ENCODE assay signal across 23 cellular contexts in genomic region chr4:57270350-57270749, GRCh38.
DNase-seq lines count a peak whose midpoint lies in the region; ATAC-seq and TF ChIP-seq lines count a peak whose summit lies in the region.
"Had no signal": no experiment of that assay in that cellular context is flagged by ENCODE, and none has a peak within 500 bp of the region (broad histone marks: within the 10 kb centered on the region; RNA-seq: fewer than 3 reads in every experiment).

No MANE protein-coding gene starts in this region.

- no peaks in the 10 kb centered on the region for H3K27me3 Mint-ChIP-seq in nephron progenitor cell (ENCODE audit: low read depth, poor library complexity)
- H3K27me3 Mint-ChIP-seq: activated B cell treated with CpG ODN at 0.5 μM for 24 hours, B cell, brain had no signal

- H3K36me3 ChIP-seq in adrenal gland (replicated peaks in 1 of 2) (no peaks in the 10 kb centered on the region), heart left ventricle (no peaks in the 10 kb centered on the region)
- H3K36me3 ChIP-seq: esophagus squamous epithelium, HAP-1, sigmoid colon had no signal

- peaks cover 24% of the 10 kb centered on the region for H3K4me1 Mint-ChIP-seq in nephron progenitor cell
- H3K4me1 Mint-ChIP-seq: activated B cell treated with CpG ODN at 0.5 μM for 24 hours; activated naive CD8-positive, alpha-beta T cell treated with anti-CD3 and anti-CD28 coated beads for 36 hours; B cell had no signal

- H3K27me3 ChIP-seq in adrenal gland (no peaks in the 10 kb centered on the region), heart left ventricle (peaks cover 0 to 3% (median 0%) of the 10 kb centered on the region in 9 donors)
- H3K27me3 ChIP-seq: dorsolateral prefrontal cortex, esophagus squamous epithelium, sigmoid colon had no signal

- H3K36me3 Mint-ChIP-seq in nephron progenitor cell (ENCODE audit: low read depth) = no peaks in the 10 kb centered on the region
- H3K36me3 Mint-ChIP-seq: activated naive CD8-positive, alpha-beta T cell treated with anti-CD3 and anti-CD28 coated beads for 36 hours; brain had no signal

- peak; percentile 96 to 99 (median 97) for ATAC-seq in heart left ventricle
- ATAC-seq in HG02623 (IDR thresholded peaks at IDR 0.05; ENCODE audit: unreplicated experiment) = no peak

- no peaks in the 10 kb centered on the region for H3K9me3 Mint-ChIP-seq in nephron progenitor cell
- H3K9me3 Mint-ChIP-seq: activated naive CD8-positive, alpha-beta T cell treated with anti-CD3 and anti-CD28 coated beads for 36 hours had no signal

- TF ChIP-seq CTCF in adrenal gland (IDR thresholded peaks at IDR 0.05) = no peak
- no peak for TF ChIP-seq CTCF in heart left ventricle (IDR thresholded peaks at IDR 0.05)
- no peak for TF ChIP-seq CTCF in nephron progenitor cell (IDR thresholded peaks at IDR 0.05)

- H3K4me3 Mint-ChIP-seq in nephron progenitor cell = no peak overlapping the region
- H3K4me3 Mint-ChIP-seq: activated B cell treated with CpG ODN at 0.5 μM for 24 hours; activated naive CD8-positive, alpha-beta T cell treated with anti-CD3 and anti-CD28 coated beads for 36 hours; B cell; brain had no signal

- H3K4me1 ChIP-seq in adrenal gland (replicated peaks in 1 of 2) (no peaks in the 10 kb centered on the region), heart left ventricle (peaks cover 0 to 21% (median 6%) of the 10 kb centered on the region in 12 donors)
- H3K4me1 ChIP-seq: Caco-2, esophagus squamous epithelium, HAP-1 had no signal

- in situ Hi-C loops in G401 (cut with HindIII; ENCODE audit: low sequenced_read_pairs) = no loop called here

- TF ChIP-seq POLR2A in adrenal gland (IDR thresholded peaks at IDR 0.05) (no peak), heart left ventricle (IDR thresholded peaks at IDR 0.05) (no peak)

- DNase-seq in adrenal gland (peak in 5 of 7 donors; percentile 15 to 60 (median 26)), heart left ventricle (peak; percentile 67 to 88 (median 71)), nephron progenitor cell (no peak), G401 (ENCODE audit: low spot score) (no peak)
- DNase-seq in activated CD4-positive, CD25-positive, alpha-beta regulatory T cell (lab: John Stamatoyannopoulos, UW) = no peak
- no peak for DNase-seq in activated naive CD4-positive, alpha-beta T cell treated with anti-CD3 and anti-CD28 coated beads, Interleukin-2, amount 50 U/mL, for 16 hours
- DNase-seq: activated B cell treated with CpG ODN at 0.5 μM for 24 hours; activated naive CD8-positive, alpha-beta T cell treated with anti-CD3 and anti-CD28 coated beads for 36 hours; dorsolateral prefrontal cortex; EL; esophagus squamous epithelium; KBM-7; MV-4-11; NCI-H1930; NCI-H446; sigmoid colon; stimulated activated CD4-positive, alpha-beta T cell treated with anti-CD3 and anti-CD28 coated beads, Interleukin-1b, Interleukin-23, amount 100 ng/mL, for 48 hours; T-helper 1 cell had no signal

- WGBS in adrenal gland, 4 donors = 20 to 48% (median 33%) methylated on average over 6 to 7 of the region's 7 CpGs
- 5 to 15% (median 13%) methylated on average over 7 of the region's 7 CpGs for WGBS in heart left ventricle, 4 donors

- intact Hi-C loops in adrenal gland (cut with DNase I) = no loop called here
- intact Hi-C loops in heart left ventricle (cut with DNase I) = loop anchor here in 2 of 10 donors (1.0 to 10.0 kb wide), 2 partner anchors 59 to 106 kb away; no protein-coding TSS in a partner anchor

- no peak overlapping the region for H3K27ac ChIP-seq in adrenal gland
- peak overlapping the region in 3 of 12 donors; percentile 1 to 45 (median 14) for H3K27ac ChIP-seq in heart left ventricle
- H3K27ac ChIP-seq: dorsolateral prefrontal cortex, esophagus squamous epithelium, sigmoid colon had no signal

- peak overlapping the region; percentile 60 for H3K27ac Mint-ChIP-seq in nephron progenitor cell
- H3K27ac Mint-ChIP-seq: activated B cell treated with CpG ODN at 0.5 μM for 24 hours; activated naive CD8-positive, alpha-beta T cell treated with anti-CD3 and anti-CD28 coated beads for 36 hours; B cell; brain had no signal

- no peak overlapping the region for H3K4me3 ChIP-seq in adrenal gland
- H3K4me3 ChIP-seq in heart left ventricle = no peak overlapping the region
- H3K4me3 ChIP-seq: dorsolateral prefrontal cortex, esophagus squamous epithelium, HAP-1, sigmoid colon had no signal

- H3K9me3 ChIP-seq in adrenal gland (replicated peaks in 1 of 3) (no peaks in the 10 kb centered on the region), heart left ventricle (peaks cover 0 to 4% (median 0%) of the 10 kb centered on the region in 12 donors)
- H3K9me3 ChIP-seq: Caco-2, esophagus squamous epithelium, HAP-1, sigmoid colon had no signal

Comparison
In these comparisons a context has a peak if more than half of its experiments do, and no peak if none do; other contexts are left out.
1. DNase-seq: peak in adrenal gland (5 of 7) and heart left ventricle (5 of 5); none in nephron progenitor cell (single experiment), activated CD4-positive, CD25-positive, alpha-beta regulatory T cell (0 of 4), G401 (single experiment) and activated naive CD4-positive, alpha-beta T cell treated with anti-CD3 and anti-CD28 coated beads, Interleukin-2, amount 50 U/mL, for 16 hours (single experiment).